8 cellular contexts compared by ENCODE assay signal in genomic region chr21:44793269-44794030, GRCh38. TPM values are rescaled to one million over a fixed set of nuclear protein-coding genes. Genes with fewer than 3 reads are reported as not detected.
DNase-seq lines count a peak whose midpoint lies in the region; ATAC-seq, FAIRE-seq and TF ChIP-seq lines count a peak whose summit lies in the region.

No MANE protein-coding gene starts in this region.

- peaks cover 58% of the 10 kb centered on the region for H3K36me3 ChIP-seq in RWPE2 (ENCODE audit: low read depth)
- peaks cover 0 to 36% (median 9%) of the 10 kb centered on the region in 9 donors for H3K36me3 ChIP-seq in heart left ventricle

- intact Hi-C loops in heart left ventricle (cut with DNase I), result loop anchor here in 8 of 10 donors (1.0 to 10.0 kb wide), 9 partner anchors 175 to 489 kb away; partner anchors contain the start of gene PFKL (in 1 of the 8)

- no peak overlapping the region for H3K4me3 Mint-ChIP-seq in activated naive CD8-positive, alpha-beta T cell treated with anti-CD3 and anti-CD28 coated beads for 36 hours

- no peak overlapping the region for H3K4me3 ChIP-seq in AG10803 (ENCODE audit: low read length)
- no peak overlapping the region for H3K4me3 ChIP-seq in RWPE2 (ENCODE audit: severe bottlenecking)
- H3K4me3 ChIP-seq in heart left ventricle, result no peak overlapping the region

- peak; percentile 75 for FAIRE-seq in GM18507 (lab: Jason Lieb, UNC)

- H3K9me3 ChIP-seq in RWPE2 (ENCODE audit: severe bottlenecking), result no peaks in the 10 kb centered on the region
- H3K9me3 ChIP-seq in heart left ventricle, result no peaks in the 10 kb centered on the region

- TF ChIP-seq CTCF in AG10803 (conservative IDR thresholded peaks at IDR 0.05; ENCODE audit: low read length), result peak; percentile 73
- peak; percentile 93 for TF ChIP-seq CTCF in RWPE2 (IDR thresholded peaks at IDR 0.05; ENCODE audit: poor library complexity, severe bottlenecking)
- TF ChIP-seq CTCF in heart left ventricle (IDR thresholded peaks at IDR 0.05), result peak; percentile 67 to 88 (median 76)

- peak; percentile 52 for DNase-seq in AG10803 (ENCODE audit: low read depth)
- DNase-seq in GM18507 (ENCODE audit: extremely low spot score, insufficient read length, low read depth), result peak; percentile 67
- DNase-seq in M059J (ENCODE audit: low read depth), result peak; percentile 39
- DNase-seq in RWPE2 (ENCODE audit: low spot score), result no peak
- DNase-seq in activated naive CD8-positive, alpha-beta T cell treated with anti-CD3 and anti-CD28 coated beads for 36 hours, result peak; percentile 48
- peak; percentile 36 to 77 (median 48) for DNase-seq in heart left ventricle
- DNase-seq in retina, result peak; percentile 81

- peaks cover 42% of the 10 kb centered on the region for H3K36me3 Mint-ChIP-seq in activated naive CD8-positive, alpha-beta T cell treated with anti-CD3 and anti-CD28 coated beads for 36 hours

- H3K27ac Mint-ChIP-seq in activated naive CD8-positive, alpha-beta T cell treated with anti-CD3 and anti-CD28 coated beads for 36 hours, result no peak overlapping the region

- no peak for TF ChIP-seq POLR2A in heart left ventricle (IDR thresholded peaks at IDR 0.05)

- no peak overlapping the region for H3K27ac ChIP-seq in RWPE2 (ENCODE audit: poor library complexity, severe bottlenecking)
- H3K27ac ChIP-seq in heart left ventricle, result no peak overlapping the region

- H3K27me3 Mint-ChIP-seq in activated naive CD8-positive, alpha-beta T cell treated with anti-CD3 and anti-CD28 coated beads for 36 hours, result no peaks in the 10 kb centered on the region

- WGBS in heart left ventricle, 4 donors, result 7 to 16% (median 10%) methylated on average over 9 of the region's 9 CpGs

- H3K9me3 Mint-ChIP-seq in activated naive CD8-positive, alpha-beta T cell treated with anti-CD3 and anti-CD28 coated beads for 36 hours, result no peaks in the 10 kb centered on the region

- H3K4me1 ChIP-seq in RWPE2 (ENCODE audit: insufficient read depth, poor library complexity, severe bottlenecking) (no peaks in the 10 kb centered on the region), heart left ventricle (peaks cover 0 to 19% (median 10%) of the 10 kb centered on the region in 12 donors)

- no peaks in the 10 kb centered on the region for H3K27me3 ChIP-seq in RWPE2 (ENCODE audit: insufficient read depth, poor library complexity, severe bottlenecking)
- H3K27me3 ChIP-seq in heart left ventricle, result no peaks in the 10 kb centered on the region

- H3K4me1 Mint-ChIP-seq in activated naive CD8-positive, alpha-beta T cell treated with anti-CD3 and anti-CD28 coated beads for 36 hours, result peaks cover 62% of the 10 kb centered on the region

- peak; percentile 95 for ATAC-seq in RWPE2 (ENCODE audit: low read depth)
- peak; percentile 81 to 93 (median 87) for ATAC-seq in heart left ventricle
- no peak for ATAC-seq in GM19328 (IDR thresholded peaks at IDR 0.05; ENCODE audit: unreplicated experiment)

RNA-seq across cellular contexts. Expression of gene UBE2G2, which starts 8.2 kb away (rescaled TPM):
- 74.0 and 90.6 TPM in 2 replicates for total RNA-seq in M059J (2014; rRNA removed; shearing (Covaris generic))
- 100 to 1,000 TPM; 115 to 124 TPM for total RNA-seq in activated naive CD8-positive, alpha-beta T cell treated with anti-CD3 and anti-CD28 coated beads for 36 hours
- total RNA-seq in heart left ventricle, result 10 to 100 TPM; 57.4 to 84.4 (median 71.4) TPM
- polyA plus RNA-seq in heart left ventricle, result 10 to 100 TPM; 44.3 to 60.0 TPM

RNA-seq across cellular contexts. Expression of gene SUMO3, which starts 24.4 kb away (rescaled TPM):
- total RNA-seq in M059J (2014; rRNA removed; shearing (Covaris generic)), result 198 and 200 TPM in 2 replicates
- 10 to 100 TPM; 90.5 to 92.5 TPM for total RNA-seq in activated naive CD8-positive, alpha-beta T cell treated with anti-CD3 and anti-CD28 coated beads for 36 hours
- 10 to 100 TPM; 68.2 to 83.0 (median 78.1) TPM for total RNA-seq in heart left ventricle
- 100 to 1,000 TPM in 1 of 2 donors, 10 to 100 TPM in 1; 22.0 to 108 TPM for polyA plus RNA-seq in heart left ventricle
